ENCODE assay signal across 2 cellular contexts in genomic region chr16:46591257-46591656, GRCh38.
TF ChIP-seq lines count a peak whose summit lies in the region.

No MANE protein-coding gene starts in this region.

TF ChIP-seq in HepG2, 621 proteins besides CTCF, POLR2A, EP300 and RAD21:
- peak; percentile 96 for TF ChIP-seq MAFF (IDR thresholded peaks at IDR 0.05; ENCODE audit: low read depth, low read length)
- TF ChIP-seq SP2 (CRISPR knock-in tag; IDR thresholded peaks at IDR 0.05): no peak
- TF ChIP-seq ZNF263 (CRISPR knock-in tag; IDR thresholded peaks at IDR 0.05): no peak
- peak; percentile 97 to 98 for TF ChIP-seq MAFK (conservative IDR thresholded peaks at IDR 0.05 in 1 of 2, IDR thresholded peaks at IDR 0.05 in 1 of 2; ENCODE audit: low read length in 2 of 2)
TF ChIP-seq in HepG2: peak in this region for 2.

TF ChIP-seq in K562, 482 proteins besides CTCF, POLR2A, EP300 and RAD21:
- TF ChIP-seq MYNN (IDR thresholded peaks at IDR 0.05): no peak
- TF ChIP-seq MYNN (CRISPR knock-in tag; IDR thresholded peaks at IDR 0.05): no peak
- no peak for TF ChIP-seq RFX7 (CRISPR knock-in tag; IDR thresholded peaks at IDR 0.05)
- no peak for TF ChIP-seq FOXP1 (CRISPR knock-in tag; IDR thresholded peaks at IDR 0.05)
- no peak for TF ChIP-seq ZFPM2 (CRISPR knock-in tag; IDR thresholded peaks at IDR 0.05)
- TF ChIP-seq ZNF507 (tag; conservative IDR thresholded peaks at IDR 0.05): no peak
- TF ChIP-seq TSC22D4 (tag; IDR thresholded peaks at IDR 0.05): no peak
- TF ChIP-seq ZKSCAN1 (IDR thresholded peaks at IDR 0.05; ENCODE audit: low read depth, low read length): no peak
- no peak for TF ChIP-seq FOXA1 (IDR thresholded peaks at IDR 0.05; ENCODE audit: borderline replicate concordance)
- no peak for TF ChIP-seq PURB (CRISPR knock-in tag; IDR thresholded peaks at IDR 0.05; ENCODE audit: low read depth)
- TF ChIP-seq MAFG (tag; conservative IDR thresholded peaks at IDR 0.05): peak; percentile 94
- TF ChIP-seq CCAR2 (IDR thresholded peaks at IDR 0.05; ENCODE audit: low read depth, low read length): no peak
- no peak for TF ChIP-seq MCM2 (IDR thresholded peaks at IDR 0.05; ENCODE audit: low read depth)
- TF ChIP-seq RB1 (IDR thresholded peaks at IDR 0.05; ENCODE audit: low read depth): no peak
- TF ChIP-seq C11orf30 (IDR thresholded peaks at IDR 0.05; ENCODE audit: low read depth): peak; percentile 94
- no peak for TF ChIP-seq SP1 (CRISPR knock-in tag; IDR thresholded peaks at IDR 0.05)
- no peak for TF ChIP-seq RBM22 (IDR thresholded peaks at IDR 0.05; ENCODE audit: low read depth, low read length, poor library complexity, severe bottlenecking)
- TF ChIP-seq TEAD4 (IDR thresholded peaks at IDR 0.05; ENCODE audit: low read length): no peak
- no peak for TF ChIP-seq TEAD4 (CRISPR knock-in tag; IDR thresholded peaks at IDR 0.05; ENCODE audit: borderline replicate concordance)
- no peak for TF ChIP-seq ZNF143 (CRISPR knock-in tag; IDR thresholded peaks at IDR 0.05)
- TF ChIP-seq BCL6 (CRISPR knock-in tag; IDR thresholded peaks at IDR 0.05): no peak
- no peak for TF ChIP-seq ZNF41 (CRISPR knock-in tag; conservative IDR thresholded peaks at IDR 0.05)
- no peak for TF ChIP-seq CEBPZ (IDR thresholded peaks at IDR 0.05; ENCODE audit: borderline replicate concordance, low read depth, low read length)
- peak; percentile 90 for TF ChIP-seq MAFK (IDR thresholded peaks at IDR 0.05; ENCODE audit: low read length)
- no peak for TF ChIP-seq HLTF (IDR thresholded peaks at IDR 0.05)
- TF ChIP-seq ZNF347 (CRISPR knock-in tag; IDR thresholded peaks at IDR 0.05; ENCODE audit: low read depth): no peak
- no peak for TF ChIP-seq MBD1 (CRISPR knock-in tag; IDR thresholded peaks at IDR 0.05)
- peak; percentile 94 for TF ChIP-seq MAFF (IDR thresholded peaks at IDR 0.05; ENCODE audit: low read length)
- TF ChIP-seq ZNF316 (IDR thresholded peaks at IDR 0.05): peak; percentile 98
